In genomic region chr2:48377646-48378045, GRCh38 we compare ENCODE assay signal across 19 cellular contexts.
"Had no signal": no experiment of that assay in that cellular context is flagged by ENCODE, and none has a peak within 500 bp of the region (broad histone marks: within the 10 kb centered on the region; RNA-seq: fewer than 3 reads in every experiment).

No MANE protein-coding gene starts in this region.

- H3K27me3 Mint-ChIP-seq: activated naive CD4-positive, alpha-beta T cell treated with anti-CD3 and anti-CD28 coated beads, Interleukin-2, amount 50 U/mL, for 24 hours; effector memory CD8-positive, alpha-beta T cell; naive thymus-derived CD8-positive, alpha-beta T cell; progenitor cell of endocrine pancreas; stimulated activated naive CD8-positive, alpha-beta T cell treated with anti-CD3 and anti-CD28 coated beads, Interleukin-15, amount 100 ng/mL, for 72 hours had no signal

- H3K4me1 Mint-ChIP-seq: activated naive CD4-positive, alpha-beta T cell treated with anti-CD3 and anti-CD28 coated beads, Interleukin-2, amount 50 U/mL, for 24 hours; naive thymus-derived CD8-positive, alpha-beta T cell; stimulated activated naive CD8-positive, alpha-beta T cell treated with anti-CD3 and anti-CD28 coated beads, Interleukin-15, amount 100 ng/mL, for 72 hours; WTC11 had no signal

- H3K4me3 Mint-ChIP-seq: activated naive CD4-positive, alpha-beta T cell treated with anti-CD3 and anti-CD28 coated beads, Interleukin-2, amount 50 U/mL, for 24 hours; activated T-cell treated with anti-CD3 and anti-CD28 coated beads, Interleukin-2, amount 50 U/mL, for 72 hours; effector memory CD8-positive, alpha-beta T cell; naive thymus-derived CD8-positive, alpha-beta T cell; stimulated activated naive CD8-positive, alpha-beta T cell treated with anti-CD3 and anti-CD28 coated beads, Interleukin-15, amount 100 ng/mL, for 72 hours; WTC11 had no signal

- H3K27ac Mint-ChIP-seq: activated naive CD4-positive, alpha-beta T cell treated with anti-CD3 and anti-CD28 coated beads, Interleukin-2, amount 50 U/mL, for 24 hours; activated T-cell treated with anti-CD3 and anti-CD28 coated beads, Interleukin-2, amount 50 U/mL, for 72 hours; progenitor cell of endocrine pancreas; stimulated activated naive CD8-positive, alpha-beta T cell treated with anti-CD3 and anti-CD28 coated beads, Interleukin-15, amount 100 ng/mL, for 72 hours; WTC11 had no signal

- ATAC-seq: activated T-cell treated with anti-CD3 and anti-CD28 coated beads, Interleukin-2, amount 50 U/mL, for 72 hours; effector memory CD8-positive, alpha-beta T cell; heart right ventricle; left lung; naive thymus-derived CD8-positive, alpha-beta T cell; stimulated activated naive CD8-positive, alpha-beta T cell treated with anti-CD3 and anti-CD28 coated beads, Interleukin-15, amount 100 ng/mL, for 72 hours; WTC11 had no signal

- H3K9me3 Mint-ChIP-seq: activated naive CD4-positive, alpha-beta T cell treated with anti-CD3 and anti-CD28 coated beads, Interleukin-2, amount 50 U/mL, for 24 hours; activated T-cell treated with anti-CD3 and anti-CD28 coated beads, Interleukin-2, amount 50 U/mL, for 72 hours; effector memory CD8-positive, alpha-beta T cell; naive thymus-derived CD8-positive, alpha-beta T cell; stimulated activated naive CD8-positive, alpha-beta T cell treated with anti-CD3 and anti-CD28 coated beads, Interleukin-15, amount 100 ng/mL, for 72 hours; WTC11 had no signal

- DNase-seq: activated CD4-positive, alpha-beta T cell treated with anti-CD3 and anti-CD28 coated beads, Interleukin-2, amount 50 U/mL, for 4 hours; activated gamma-delta T cell; activated T-cell treated with anti-CD3 and anti-CD28 coated beads, Interleukin-2, amount 50 U/mL, for 72 hours; colonic mucosa; dorsolateral prefrontal cortex; effector memory CD8-positive, alpha-beta T cell; heart right ventricle; islet precursor cell; left lung; naive thymus-derived CD8-positive, alpha-beta T cell; stimulated activated CD4-positive, alpha-beta T cell treated with anti-CD3 and anti-CD28 coated beads, Interleukin-12 subunit alpha, Interleukin-12 subunit beta, amount 100 ng/mL, for 4 hours; stimulated activated CD4-positive, alpha-beta T cell treated with anti-CD3 and anti-CD28 coated beads, Interleukin-4, amount 100 ng/mL, for 4 hours; stimulated activated naive CD8-positive, alpha-beta T cell treated with anti-CD3 and anti-CD28 coated beads, Interleukin-15, amount 100 ng/mL, for 72 hours; T1000; transverse colon; uterus had no signal
